ENCODE assay signal across 1 cellular context in genomic region chr22:19853879-19854777, GRCh38.
TF ChIP-seq lines count a peak whose summit lies in the region.

No MANE protein-coding gene starts in this region.

TF ChIP-seq in HepG2, 621 proteins besides CTCF, POLR2A, EP300 and RAD21 (continued from another document and continues in another):
- TF ChIP-seq THRA (CRISPR knock-in tag; IDR thresholded peaks at IDR 0.05; ENCODE audit: borderline replicate concordance) (no peak), ZNF691 (CRISPR knock-in tag; IDR thresholded peaks at IDR 0.05; ENCODE audit: borderline replicate concordance, low read depth) (0 out of 2 replicates have a peak, but pooled peaks have one; percentile 22), ZFP36 (IDR thresholded peaks at IDR 0.05; ENCODE audit: borderline replicate concordance, low read depth, low read length, partially characterized antibody) (no peak), MYC (CRISPR knock-in tag; IDR thresholded peaks at IDR 0.05; ENCODE audit: borderline replicate concordance) (no peak), ZNF142 (CRISPR knock-in tag; IDR thresholded peaks at IDR 0.05) (peak; percentile 49; the same call in 1 of the 2 replicates), HOXA5 (CRISPR knock-in tag; IDR thresholded peaks at IDR 0.05) (no peak), ZBTB49 (CRISPR knock-in tag; IDR thresholded peaks at IDR 0.05; ENCODE audit: borderline replicate concordance) (no peak), GATAD2A (CRISPR knock-in tag; IDR thresholded peaks at IDR 0.05) (no peak), ZNF773 (CRISPR knock-in tag; IDR thresholded peaks at IDR 0.05; ENCODE audit: borderline replicate concordance) (no peak), ZFP36L2 (CRISPR knock-in tag; IDR thresholded peaks at IDR 0.05) (no peak), CREB1 (IDR thresholded peaks at IDR 0.05) (no peak), CREB1 (CRISPR knock-in tag; IDR thresholded peaks at IDR 0.05) (no peak), SIX1 (CRISPR knock-in tag; IDR thresholded peaks at IDR 0.05; ENCODE audit: borderline replicate concordance) (no peak), IKZF5 (CRISPR knock-in tag; IDR thresholded peaks at IDR 0.05) (no peak; the same call in 1 of the 2 replicates), ZSCAN22 (CRISPR knock-in tag; IDR thresholded peaks at IDR 0.05) (no peak; the same call in 1 of the 2 replicates), ELK4 (CRISPR knock-in tag; IDR thresholded peaks at IDR 0.05; ENCODE audit: borderline replicate concordance) (no peak), MTERF4 (CRISPR knock-in tag; IDR thresholded peaks at IDR 0.05) (no peak; the same call in 1 of the 2 replicates), ZNF407 (CRISPR knock-in tag; IDR thresholded peaks at IDR 0.05; ENCODE audit: not compliant biosample characterization) (peak; percentile 32), KDM5A (IDR thresholded peaks at IDR 0.05; ENCODE audit: borderline replicate concordance, low read length) (peak; percentile 68; the same call in 1 of the 2 replicates), JARID2 (CRISPR knock-in tag; IDR thresholded peaks at IDR 0.05; ENCODE audit: insufficient replicate concordance) (no peak), ZNF20 (CRISPR knock-in tag; IDR thresholded peaks at IDR 0.05) (no peak), ZNF792 (CRISPR knock-in tag; IDR thresholded peaks at IDR 0.05) (no peak), ZNF34 (CRISPR knock-in tag; IDR thresholded peaks at IDR 0.05; ENCODE audit: borderline replicate concordance) (0 out of 2 replicates have a peak, but pooled peaks have one; percentile 83), ZSCAN12 (CRISPR knock-in tag; IDR thresholded peaks at IDR 0.05) (0 out of 2 replicates have a peak, but pooled peaks have one; percentile 3), THYN1 (CRISPR knock-in tag; IDR thresholded peaks at IDR 0.05; ENCODE audit: borderline replicate concordance, low read depth) (no peak), ATRX (CRISPR knock-in tag; IDR thresholded peaks at IDR 0.05; ENCODE audit: borderline replicate concordance) (no peak), ASH2L (IDR thresholded peaks at IDR 0.05; ENCODE audit: insufficient read length, low read depth, low read length) (peak; percentile 40), KLF16 (CRISPR knock-in tag; IDR thresholded peaks at IDR 0.05) (no peak), ZNF580 (CRISPR knock-in tag; IDR thresholded peaks at IDR 0.05; ENCODE audit: borderline replicate concordance, low read depth) (no peak)
